ENCODE assay signal across 8 cellular contexts in the genomic region with DNA sequence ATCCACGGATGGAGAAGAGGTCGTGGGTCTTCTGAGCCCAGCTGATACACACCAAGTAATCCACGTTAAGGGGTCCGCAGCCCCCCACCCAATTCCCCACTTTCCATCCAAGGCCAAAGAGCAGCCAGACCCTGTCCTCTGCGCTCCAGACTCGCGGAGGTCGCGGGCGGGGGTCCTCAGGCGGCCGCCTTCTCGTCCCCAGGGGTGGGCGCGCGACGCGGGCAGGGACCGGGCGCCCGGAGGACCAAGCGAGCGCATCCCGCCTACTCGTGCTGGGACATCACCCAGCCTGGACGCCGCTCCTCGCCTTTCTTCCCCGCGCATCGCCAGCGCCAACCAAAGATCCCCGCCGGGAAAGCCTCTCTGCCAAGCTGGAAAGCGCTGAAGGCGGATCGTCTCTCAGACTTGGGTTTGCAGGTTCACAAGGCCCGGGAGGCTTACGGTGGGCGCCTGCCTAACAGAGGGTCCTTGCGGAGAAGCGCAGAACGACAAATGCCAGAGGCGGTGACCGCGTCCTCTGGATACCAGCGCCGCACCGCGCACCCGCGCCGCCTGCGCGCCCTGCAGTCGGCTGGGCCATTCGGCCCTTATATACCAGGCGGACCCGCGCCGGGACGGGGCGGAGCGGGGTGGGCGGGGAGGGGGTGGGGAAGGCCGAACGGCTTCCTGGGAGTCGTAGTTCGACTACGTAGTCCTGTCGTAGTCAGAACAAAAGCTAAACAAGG.
A peak's percentile ranks its signal among the peaks of the same experiment; 100 is the strongest.
DNase-seq lines count a peak whose midpoint lies in the region; ATAC-seq and TF ChIP-seq lines count a peak whose summit lies in the region.

No MANE protein-coding gene starts in this region.

- POLR2A ChIA-PET in MCF 10A (lab: Yijun Ruan, JAX): interaction anchor here (0.5 to 7.8 kb wide), 31 partner anchors 10 to 733 kb away, joined by 3 to 166 read pairs (median 3); a partner anchor contains a TSS

- TF ChIP-seq CTCF in LNCaP clone FGC (IDR thresholded peaks at IDR 0.05; ENCODE audit: control insufficient read depth, extremely low read depth, insufficient read depth) (peak; percentile 5; the same call in 1 of the 2 replicates), MCF 10A (IDR thresholded peaks at IDR 0.05; ENCODE audit: unreplicated experiment) (no peak)

- no peaks in the 10 kb centered on the region for H3K9me3 Mint-ChIP-seq in T-helper 1 cell treated with Interleukin-12 subunit alpha and Interleukin-12 subunit beta and Interleukin-4 antibody, amounts not matched to agents 30 μg/mL and 1 μg/mL, for 36 hours
- H3K9me3 Mint-ChIP-seq in MCF 10A (ENCODE audit: unreplicated experiment): no peaks in the 10 kb centered on the region

- BruUV-seq in MCF 10A (replicated peaks; lab: Mats Ljungman, UMichigan): no TSS peak

- peaks cover 71% of the 10 kb centered on the region for H3K27me3 Mint-ChIP-seq in T-helper 1 cell treated with Interleukin-12 subunit alpha and Interleukin-12 subunit beta and Interleukin-4 antibody, amounts not matched to agents 30 μg/mL and 1 μg/mL, for 36 hours (ENCODE audit: low read depth)
- H3K27me3 Mint-ChIP-seq in MCF 10A (ENCODE audit: insufficient read depth, unreplicated experiment): no peaks in the 10 kb centered on the region

- intact Hi-C loops in MCF 10A (cut with micrococcal nuclease): no loop called here

- peaks cover 29% of the 10 kb centered on the region for H3K4me1 Mint-ChIP-seq in T-helper 1 cell treated with Interleukin-12 subunit alpha and Interleukin-12 subunit beta and Interleukin-4 antibody, amounts not matched to agents 30 μg/mL and 1 μg/mL, for 36 hours (ENCODE audit: low read depth)
- peaks cover 11% of the 10 kb centered on the region for H3K4me1 Mint-ChIP-seq in MCF 10A (ENCODE audit: insufficient read depth, unreplicated experiment)

- H3K36me3 Mint-ChIP-seq in T-helper 1 cell treated with Interleukin-12 subunit alpha and Interleukin-12 subunit beta and Interleukin-4 antibody, amounts not matched to agents 30 μg/mL and 1 μg/mL, for 36 hours (ENCODE audit: low read depth): no peaks in the 10 kb centered on the region
- H3K36me3 Mint-ChIP-seq in MCF 10A (ENCODE audit: insufficient read depth, unreplicated experiment): peaks cover 19% of the 10 kb centered on the region

- H3K4me3 ChIP-seq in LNCaP clone FGC (ENCODE audit: low read depth, low read length) (peak overlapping the region; percentile 58), iPS-18c (ENCODE audit: insufficient read depth, low read depth, low read length) (peak overlapping the region; percentile 75), skeletal muscle cell (ENCODE audit: low read depth, low read length) (peak overlapping the region; percentile 66)

- ATAC-seq in GM21390 (IDR thresholded peaks at IDR 0.05; ENCODE audit: unreplicated experiment): peak; percentile 76

- H3K9me3 ChIP-seq in iPS-18c (ENCODE audit: control insufficient read depth, insufficient read depth, low read length): no peaks in the 10 kb centered on the region

- peak overlapping the region; percentile 90 for H3K4me3 Mint-ChIP-seq in T-helper 1 cell treated with Interleukin-12 subunit alpha and Interleukin-12 subunit beta and Interleukin-4 antibody, amounts not matched to agents 30 μg/mL and 1 μg/mL, for 36 hours
- peak overlapping the region; percentile 91 for H3K4me3 Mint-ChIP-seq in MCF 10A (ENCODE audit: unreplicated experiment)

- CTCF ChIA-PET in MCF 10A (lab: Yijun Ruan, JAX): interaction anchor here (1.0 to 2.1 kb wide), 5 partner anchors 12 to 132 kb away, joined by 3 to 12 read pairs (median 4); no protein-coding TSS in a partner anchor

- peak overlapping the region; percentile 66 for H3K27ac Mint-ChIP-seq in T-helper 1 cell treated with Interleukin-12 subunit alpha and Interleukin-12 subunit beta and Interleukin-4 antibody, amounts not matched to agents 30 μg/mL and 1 μg/mL, for 36 hours
- H3K27ac Mint-ChIP-seq in MCF 10A (ENCODE audit: low read depth, unreplicated experiment): peak overlapping the region; percentile 90

- peak; percentile 80 for DNase-seq in COR-L47 (lab: John Stamatoyannopoulos, UW)
- DNase-seq in LNCaP clone FGC (ENCODE audit: low read depth): peak; percentile 32
- peak; percentile 86 for DNase-seq in MCF 10A (ENCODE audit: unreplicated experiment)
- DNase-seq in skeletal muscle cell (ENCODE audit: low read depth): no peak
- DNase-seq in GF-D8 (lab: John Stamatoyannopoulos, UW): no peak

Comparison
In these comparisons a context has a peak if more than half of its experiments do, and no peak if none do; other contexts are left out.
1. DNase-seq: peak in COR-L47 (single experiment), LNCaP clone FGC (single experiment) and MCF 10A (single experiment); none in skeletal muscle cell (single experiment) and GF-D8 (single experiment).
2. Peak in every context shown above with its lines, with median percentiles within 50 percentile points of each other: H3K4me3 ChIP-seq.